Comparison of ENCODE assay signal across 1 cellular context in genomic region chr12:10331642-10332239, GRCh38.
TF ChIP-seq lines count a peak whose summit lies in the region.

No MANE protein-coding gene starts in this region.

TF ChIP-seq in GM23338, 12 proteins besides CTCF, POLR2A, EP300 and RAD21 (continued from another document):
- TF ChIP-seq, protein P1, sequence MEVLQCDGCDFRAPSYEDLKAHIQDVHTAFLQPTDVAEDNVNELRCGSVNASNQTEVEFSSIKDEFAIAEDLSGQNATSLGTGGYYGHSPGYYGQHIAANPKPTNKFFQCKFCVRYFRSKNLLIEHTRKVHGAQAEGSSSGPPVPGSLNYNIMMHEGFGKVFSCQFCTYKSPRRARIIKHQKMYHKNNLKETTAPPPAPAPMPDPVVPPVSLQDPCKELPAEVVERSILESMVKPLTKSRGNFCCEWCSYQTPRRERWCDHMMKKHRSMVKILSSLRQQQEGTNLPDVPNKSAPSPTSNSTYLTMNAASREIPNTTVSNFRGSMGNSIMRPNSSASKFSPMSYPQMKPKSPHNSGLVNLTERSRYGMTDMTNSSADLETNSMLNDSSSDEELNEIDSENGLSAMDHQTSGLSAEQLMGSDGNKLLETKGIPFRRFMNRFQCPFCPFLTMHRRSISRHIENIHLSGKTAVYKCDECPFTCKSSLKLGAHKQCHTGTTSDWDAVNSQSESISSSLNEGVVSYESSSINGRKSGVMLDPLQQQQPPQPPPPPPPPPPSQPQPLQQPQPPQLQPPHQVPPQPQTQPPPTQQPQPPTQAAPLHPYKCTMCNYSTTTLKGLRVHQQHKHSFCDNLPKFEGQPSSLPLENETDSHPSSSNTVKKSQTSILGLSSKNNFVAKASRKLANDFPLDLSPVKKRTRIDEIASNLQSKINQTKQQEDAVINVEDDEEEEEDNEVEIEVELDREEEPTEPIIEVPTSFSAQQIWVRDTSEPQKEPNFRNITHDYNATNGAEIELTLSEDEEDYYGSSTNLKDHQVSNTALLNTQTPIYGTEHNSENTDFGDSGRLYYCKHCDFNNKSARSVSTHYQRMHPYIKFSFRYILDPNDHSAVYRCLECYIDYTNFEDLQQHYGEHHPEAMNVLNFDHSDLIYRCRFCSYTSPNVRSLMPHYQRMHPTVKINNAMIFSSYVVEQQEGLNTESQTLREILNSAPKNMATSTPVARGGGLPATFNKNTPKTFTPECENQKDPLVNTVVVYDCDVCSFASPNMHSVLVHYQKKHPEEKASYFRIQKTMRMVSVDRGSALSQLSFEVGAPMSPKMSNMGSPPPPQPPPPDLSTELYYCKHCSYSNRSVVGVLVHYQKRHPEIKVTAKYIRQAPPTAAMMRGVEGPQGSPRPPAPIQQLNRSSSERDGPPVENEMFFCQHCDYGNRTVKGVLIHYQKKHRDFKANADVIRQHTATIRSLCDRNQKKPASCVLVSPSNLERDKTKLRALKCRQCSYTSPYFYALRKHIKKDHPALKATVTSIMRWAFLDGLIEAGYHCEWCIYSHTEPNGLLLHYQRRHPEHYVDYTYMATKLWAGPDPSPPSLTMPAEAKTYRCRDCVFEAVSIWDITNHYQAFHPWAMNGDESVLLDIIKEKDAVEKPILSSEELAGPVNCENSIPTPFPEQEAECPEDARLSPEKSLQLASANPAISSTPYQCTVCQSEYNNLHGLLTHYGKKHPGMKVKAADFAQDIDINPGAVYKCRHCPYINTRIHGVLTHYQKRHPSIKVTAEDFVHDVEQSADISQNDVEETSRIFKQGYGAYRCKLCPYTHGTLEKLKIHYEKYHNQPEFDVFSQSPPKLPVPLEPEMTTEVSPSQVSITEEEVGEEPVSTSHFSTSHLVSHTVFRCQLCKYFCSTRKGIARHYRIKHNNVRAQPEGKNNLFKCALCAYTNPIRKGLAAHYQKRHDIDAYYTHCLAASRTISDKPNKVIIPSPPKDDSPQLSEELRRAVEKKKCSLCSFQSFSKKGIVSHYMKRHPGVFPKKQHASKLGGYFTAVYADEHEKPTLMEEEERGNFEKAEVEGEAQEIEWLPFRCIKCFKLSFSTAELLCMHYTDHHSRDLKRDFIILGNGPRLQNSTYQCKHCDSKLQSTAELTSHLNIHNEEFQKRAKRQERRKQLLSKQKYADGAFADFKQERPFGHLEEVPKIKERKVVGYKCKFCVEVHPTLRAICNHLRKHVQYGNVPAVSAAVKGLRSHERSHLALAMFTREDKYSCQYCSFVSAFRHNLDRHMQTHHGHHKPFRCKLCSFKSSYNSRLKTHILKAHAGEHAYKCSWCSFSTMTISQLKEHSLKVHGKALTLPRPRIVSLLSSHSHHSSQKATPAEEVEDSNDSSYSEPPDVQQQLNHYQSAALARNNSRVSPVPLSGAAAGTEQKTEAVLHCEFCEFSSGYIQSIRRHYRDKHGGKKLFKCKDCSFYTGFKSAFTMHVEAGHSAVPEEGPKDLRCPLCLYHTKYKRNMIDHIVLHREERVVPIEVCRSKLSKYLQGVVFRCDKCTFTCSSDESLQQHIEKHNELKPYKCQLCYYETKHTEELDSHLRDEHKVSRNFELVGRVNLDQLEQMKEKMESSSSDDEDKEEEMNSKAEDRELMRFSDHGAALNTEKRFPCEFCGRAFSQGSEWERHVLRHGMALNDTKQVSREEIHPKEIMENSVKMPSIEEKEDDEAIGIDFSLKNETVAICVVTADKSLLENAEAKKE (CRISPR knock-in tag; IDR thresholded peaks at IDR 0.05) = no peak
- TF ChIP-seq, protein P2, sequence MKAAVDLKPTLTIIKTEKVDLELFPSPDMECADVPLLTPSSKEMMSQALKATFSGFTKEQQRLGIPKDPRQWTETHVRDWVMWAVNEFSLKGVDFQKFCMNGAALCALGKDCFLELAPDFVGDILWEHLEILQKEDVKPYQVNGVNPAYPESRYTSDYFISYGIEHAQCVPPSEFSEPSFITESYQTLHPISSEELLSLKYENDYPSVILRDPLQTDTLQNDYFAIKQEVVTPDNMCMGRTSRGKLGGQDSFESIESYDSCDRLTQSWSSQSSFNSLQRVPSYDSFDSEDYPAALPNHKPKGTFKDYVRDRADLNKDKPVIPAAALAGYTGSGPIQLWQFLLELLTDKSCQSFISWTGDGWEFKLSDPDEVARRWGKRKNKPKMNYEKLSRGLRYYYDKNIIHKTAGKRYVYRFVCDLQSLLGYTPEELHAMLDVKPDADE (IDR thresholded peaks at IDR 0.05) = no peak
- no peak for TF ChIP-seq NANOG (IDR thresholded peaks at IDR 0.05; ENCODE audit: borderline replicate concordance)
- no peak for TF ChIP-seq EZH2phosphoT487 (IDR thresholded peaks at IDR 0.05; ENCODE audit: unreplicated experiment)
- TF ChIP-seq POLR2AphosphoS5 (IDR thresholded peaks at IDR 0.05; ENCODE audit: low read depth) = no peak
